In genomic region chr20:62079166-62079565, GRCh38 we compare ENCODE assay signal across 35 cellular contexts.
"Had no signal": no experiment of that assay in that cellular context is flagged by ENCODE, and none has a peak within 500 bp of the region (broad histone marks: within the 10 kb centered on the region; RNA-seq: fewer than 3 reads in every experiment).

No MANE protein-coding gene starts in this region.

- H3K4me3 ChIP-seq: MG63 had no signal

- H3K36me3 ChIP-seq: MG63 had no signal

- DNase-seq: Kasumi-1, MG63, MM.1S, MV-4-11, NCI-H1048, NCI-H1092, NCI-H1092 treated with DMSO at 0.1 percent for 48 hours, NCI-H1105, NCI-H1105 treated with DMSO at 0.1 percent for 48 hours, NCI-H1417, NCI-H1417 treated with DMSO at 0.1 percent for 48 hours, NCI-H1436, NCI-H1436 treated with DMSO at 0.1 percent for 48 hours, NCI-H146, NCI-H1694, NCI-H1694 treated with DMSO at 0.1 percent for 48 hours, NCI-H187, NCI-H187 treated with DMSO at 0.1 percent for 48 hours, NCI-H1930, NCI-H2029, NCI-H2029 treated with DMSO at 0.1 percent for 48 hours, NCI-H2081, NCI-H2081 treated with DMSO at 0.1 percent for 48 hours, NCI-H2107, NCI-H2171, NCI-H2171 treated with DMSO at 0.1 percent for 48 hours, NCI-H2227 treated with DMSO at 0.1 percent for 48 hours, NCI-H226, NCI-H345, NCI-H446, NCI-H446 treated with DMSO at 0.1 percent for 48 hours, NCI-H510A, NCI-H510A treated with DMSO at 0.1 percent for 48 hours, NCI-H524, NCI-H524 treated with DMSO at 0.1 percent for 48 hours had no signal
